21 cellular contexts compared by ENCODE assay signal in the genomic region with DNA sequence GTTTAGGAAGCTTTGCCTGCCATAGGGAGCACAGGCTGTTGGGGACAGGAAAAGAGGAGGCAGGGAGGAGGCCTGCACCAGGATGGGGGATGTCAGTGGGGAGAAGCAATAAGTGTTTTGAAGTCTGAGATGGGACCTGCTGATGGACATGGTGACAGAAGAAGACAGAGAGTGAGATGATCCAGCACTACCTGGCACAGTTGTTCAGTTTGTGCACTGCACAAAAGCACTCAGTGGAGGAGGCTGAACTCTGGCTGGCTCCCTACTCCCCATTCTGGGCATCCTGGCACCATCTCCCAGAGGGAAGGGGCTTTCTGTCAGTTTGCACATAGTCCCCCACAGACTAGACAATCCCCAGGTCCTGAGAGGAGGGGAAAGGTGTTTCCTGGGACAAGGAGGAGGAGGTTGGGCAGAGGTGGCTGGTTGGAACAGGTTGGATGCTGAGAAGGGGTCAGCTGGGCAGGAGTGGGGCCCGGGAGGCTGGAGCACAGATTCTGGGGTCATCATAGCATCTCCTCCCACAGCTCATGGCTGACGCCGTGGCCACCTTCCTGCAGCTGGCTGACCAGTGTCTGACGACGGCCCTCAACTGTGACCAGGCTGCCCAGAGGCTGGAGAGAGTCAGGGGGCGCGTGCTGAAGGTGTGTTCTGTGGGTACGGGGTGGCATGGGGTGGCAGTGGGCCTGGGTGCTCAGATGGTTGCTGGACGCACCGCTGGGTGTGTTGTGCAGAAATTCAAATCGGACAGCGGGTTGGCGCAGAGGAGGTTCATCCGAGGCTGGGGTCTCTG.
"Had no signal": no experiment of that assay in that cellular context is flagged by ENCODE, and none has a peak within 500 bp of the region (broad histone marks: within the 10 kb centered on the region; RNA-seq: fewer than 3 reads in every experiment).

No MANE protein-coding gene starts in this region.

- H3K36me3 ChIP-seq: breast epithelium, esophagus squamous epithelium, right lobe of liver, upper lobe of left lung, vagina had no signal

- H3K27ac Mint-ChIP-seq: activated naive CD4-positive, alpha-beta T cell treated with anti-CD3 and anti-CD28 coated beads, Interleukin-2, amount 50 U/mL, for 24 hours; activated naive CD8-positive, alpha-beta T cell treated with anti-CD3 and anti-CD28 coated beads, Interleukin-2, amount 50 U/mL, for 24 hours; activated T-helper 2 cell treated with anti-CD3 and anti-CD28 coated beads, Interferon-gamma antibody, Interleukin-2, Interleukin-4, amounts not matched to agents 10 μg/mL and 5 μg/mL and 100 μg/mL, durations not matched to agents 14 hours and 24 hours and 36 hours had no signal

- H3K9me3 Mint-ChIP-seq: activated naive CD4-positive, alpha-beta T cell treated with anti-CD3 and anti-CD28 coated beads, Interleukin-2, amount 50 U/mL, for 24 hours; activated naive CD8-positive, alpha-beta T cell treated with anti-CD3 and anti-CD28 coated beads, Interleukin-2, amount 50 U/mL, for 24 hours; activated T-cell treated with anti-CD3 and anti-CD28 coated beads, Interleukin-2, amount 50 U/mL, for 4 hours; activated T-helper 2 cell treated with anti-CD3 and anti-CD28 coated beads, Interferon-gamma antibody, Interleukin-2, Interleukin-4, amounts not matched to agents 10 μg/mL and 5 μg/mL and 100 μg/mL, durations not matched to agents 14 hours and 24 hours and 36 hours; stimulated activated naive CD8-positive, alpha-beta T cell treated with anti-CD3 and anti-CD28 coated beads, Interleukin-15, amount 100 ng/mL, for 72 hours had no signal

- H3K36me3 Mint-ChIP-seq: activated naive CD4-positive, alpha-beta T cell treated with anti-CD3 and anti-CD28 coated beads, Interleukin-2, amount 50 U/mL, for 24 hours had no signal

- DNase-seq: activated CD4-positive, alpha-beta T cell treated with anti-CD3 and anti-CD28 coated beads for 48 hours; activated CD4-positive, alpha-beta T cell treated with anti-CD3 and anti-CD28 coated beads, Interleukin-2, amount 50 U/mL, for 48 hours; activated naive CD8-positive, alpha-beta T cell treated with anti-CD3 and anti-CD28 coated beads, Interleukin-2, amount 50 U/mL, for 24 hours; activated T-cell treated with anti-CD3 and anti-CD28 coated beads, Interleukin-2, amount 50 U/mL, for 4 hours; amygdala; central memory CD4-positive, alpha-beta T cell; esophagus squamous epithelium; foreskin melanocyte; hippocampal formation; left colon; mammary epithelial cell; right lobe of liver; stimulated activated CD4-positive, alpha-beta T cell treated with anti-CD3 and anti-CD28 coated beads, Interleukin-12 subunit alpha, Interleukin-12 subunit beta, amount 100 ng/mL, for 4 hours; stimulated activated CD4-positive, alpha-beta T cell treated with anti-CD3 and anti-CD28 coated beads, Interleukin-4, amount 100 ng/mL, for 1 hour; stimulated activated naive CD8-positive, alpha-beta T cell treated with anti-CD3 and anti-CD28 coated beads, Interleukin-15, amount 100 ng/mL, for 72 hours; substantia nigra had no signal

- H3K4me3 ChIP-seq: breast epithelium, esophagus squamous epithelium, right lobe of liver, upper lobe of left lung, vagina had no signal

- H3K27me3 Mint-ChIP-seq: activated naive CD4-positive, alpha-beta T cell treated with anti-CD3 and anti-CD28 coated beads, Interleukin-2, amount 50 U/mL, for 24 hours had no signal

- H3K27me3 ChIP-seq: breast epithelium, esophagus squamous epithelium, upper lobe of left lung, vagina had no signal

- ATAC-seq: activated naive CD8-positive, alpha-beta T cell treated with anti-CD3 and anti-CD28 coated beads, Interleukin-2, amount 50 U/mL, for 24 hours; activated T-cell treated with anti-CD3 and anti-CD28 coated beads, Interleukin-2, amount 50 U/mL, for 4 hours; left colon; right lobe of liver; stimulated activated naive CD8-positive, alpha-beta T cell treated with anti-CD3 and anti-CD28 coated beads, Interleukin-15, amount 100 ng/mL, for 72 hours had no signal

- H3K27ac ChIP-seq: breast epithelium, esophagus squamous epithelium, right lobe of liver, upper lobe of left lung, vagina had no signal

- H3K4me3 Mint-ChIP-seq: activated naive CD4-positive, alpha-beta T cell treated with anti-CD3 and anti-CD28 coated beads, Interleukin-2, amount 50 U/mL, for 24 hours; activated naive CD8-positive, alpha-beta T cell treated with anti-CD3 and anti-CD28 coated beads, Interleukin-2, amount 50 U/mL, for 24 hours; activated T-cell treated with anti-CD3 and anti-CD28 coated beads, Interleukin-2, amount 50 U/mL, for 4 hours; stimulated activated naive CD8-positive, alpha-beta T cell treated with anti-CD3 and anti-CD28 coated beads, Interleukin-15, amount 100 ng/mL, for 72 hours had no signal

- H3K9me3 ChIP-seq: esophagus squamous epithelium, right lobe of liver, upper lobe of left lung, vagina had no signal
